Comparison of ENCODE assay signal across 11 cellular contexts in the genomic region with DNA sequence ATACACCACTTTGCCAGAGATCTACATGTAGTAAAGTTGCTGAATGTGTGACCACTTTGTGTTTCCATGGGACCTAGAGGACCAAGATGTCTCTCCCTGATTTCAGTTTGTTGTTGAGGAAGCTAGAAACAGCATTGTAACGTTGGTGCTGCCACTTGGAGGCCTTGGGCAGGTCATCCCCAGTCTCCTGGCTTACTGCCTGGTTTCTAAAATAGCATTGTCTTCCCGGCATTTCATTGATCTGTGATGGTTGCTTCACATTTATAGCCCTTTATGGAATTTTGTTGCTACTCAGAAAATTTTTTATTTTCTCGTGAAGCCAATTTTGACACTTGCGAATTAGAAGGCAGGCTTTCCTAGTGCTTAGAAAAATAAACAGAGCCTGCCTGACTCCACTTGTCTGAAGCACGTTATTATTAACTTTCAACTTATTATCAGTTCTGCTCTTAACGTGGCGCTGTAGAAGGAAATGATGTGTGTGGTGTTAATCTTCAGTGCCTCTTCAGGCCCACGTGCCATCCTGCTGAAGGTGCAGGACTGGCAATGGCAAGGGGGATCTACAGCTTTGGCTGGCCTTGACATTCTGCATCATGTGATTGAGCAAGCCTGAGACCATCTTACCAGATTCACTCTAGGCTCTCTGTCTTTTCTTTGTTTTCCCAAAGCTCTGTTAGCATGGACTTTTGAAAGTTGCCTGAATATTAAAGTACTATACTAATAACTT. TPM values are rescaled to one million over a fixed set of nuclear protein-coding genes. Genes with fewer than 3 reads are reported as not detected.
A peak's percentile ranks its signal among the peaks of the same experiment; 100 is the strongest.
DNase-seq lines count a peak whose midpoint lies in the region; ATAC-seq and TF ChIP-seq lines count a peak whose summit lies in the region.
"Had no signal": no experiment of that assay in that cellular context is flagged by ENCODE, and none has a peak within 500 bp of the region (broad histone marks: within the 10 kb centered on the region; RNA-seq: fewer than 3 reads in every experiment).

No MANE protein-coding gene starts in this region.

- peak in 1 of 12 donors; percentile 12 for TF ChIP-seq CTCF in heart left ventricle (IDR thresholded peaks at IDR 0.05)
- no peak for TF ChIP-seq CTCF in HFFc6 (IDR thresholded peaks at IDR 0.05)

- no peak for TF ChIP-seq POLR2A in heart left ventricle (IDR thresholded peaks at IDR 0.05)

- peak overlapping the region in 10 of 12 donors; percentile 10 to 91 (median 56) for H3K27ac ChIP-seq in heart left ventricle

- peak overlapping the region; percentile 2 for H3K27ac Mint-ChIP-seq in activated CD4-positive, alpha-beta memory T cell treated with anti-CD3 and anti-CD28 coated beads, Interleukin-2, amount 10 ng/mL, durations not matched to agents 7 days and 5 days
- H3K27ac Mint-ChIP-seq in HFFc6: no peak overlapping the region

- DNase-seq in EH (ENCODE audit: low read depth) (peak; percentile 29), heart left ventricle (peak in 1 of 5 donors; percentile 51), sciatic nerve (ENCODE audit: low spot score) (no peak), HFFc6 (no peak), RKO (ENCODE audit: low spot score) (no peak)
- DNase-seq in activated CD4-positive, alpha-beta memory T cell treated with anti-CD3 and anti-CD28 coated beads, Interleukin-2, amount 10 ng/mL, durations not matched to agents 7 days and 5 days: no peak
- DNase-seq: activated CD8-positive, alpha-beta memory T cell treated with anti-CD3 and anti-CD28 coated beads for 24 hours; NCI-H187 treated with DMSO at 0.1 percent for 48 hours had no signal

- no peak overlapping the region for H3K4me3 ChIP-seq in heart left ventricle

- H3K36me3 ChIP-seq in heart left ventricle: peaks cover 0 to 10% (median 0%) of the 10 kb centered on the region in 9 donors

- no peaks in the 10 kb centered on the region for H3K9me3 Mint-ChIP-seq in activated CD4-positive, alpha-beta memory T cell treated with anti-CD3 and anti-CD28 coated beads, Interleukin-2, amount 10 ng/mL, durations not matched to agents 7 days and 5 days
- no peaks in the 10 kb centered on the region for H3K9me3 Mint-ChIP-seq in HFFc6

- peaks cover 71% of the 10 kb centered on the region for H3K4me1 Mint-ChIP-seq in activated CD4-positive, alpha-beta memory T cell treated with anti-CD3 and anti-CD28 coated beads, Interleukin-2, amount 10 ng/mL, durations not matched to agents 7 days and 5 days
- H3K4me1 Mint-ChIP-seq in HFFc6 (ENCODE audit: low read depth): peaks cover 37% of the 10 kb centered on the region

- H3K4me3 Mint-ChIP-seq in activated CD4-positive, alpha-beta memory T cell treated with anti-CD3 and anti-CD28 coated beads, Interleukin-2, amount 10 ng/mL, durations not matched to agents 7 days and 5 days: no peak overlapping the region
- H3K4me3 Mint-ChIP-seq in HFFc6: no peak overlapping the region

- WGBS in heart left ventricle, 4 donors: 20 to 31% (median 27%) methylated on average over 8 of the region's 8 CpGs

- H3K27me3 Mint-ChIP-seq in activated CD4-positive, alpha-beta memory T cell treated with anti-CD3 and anti-CD28 coated beads, Interleukin-2, amount 10 ng/mL, durations not matched to agents 7 days and 5 days: no peaks in the 10 kb centered on the region
- no peaks in the 10 kb centered on the region; the same call in 1 of the 2 replicates for H3K27me3 Mint-ChIP-seq in HFFc6 (ENCODE audit: insufficient read depth)

- peak in 3 of 4 donors; percentile 16 to 32 (median 31) for ATAC-seq in heart left ventricle
- peak; percentile 25 for ATAC-seq in sciatic nerve
- ATAC-seq in HG03139 (IDR thresholded peaks at IDR 0.05; ENCODE audit: unreplicated experiment): no peak
- no peak for ATAC-seq in HG02884 (IDR thresholded peaks at IDR 0.05; ENCODE audit: unreplicated experiment)
- ATAC-seq: HCT116 had no signal

- intact Hi-C loops in heart left ventricle (cut with DNase I) (loop anchor here in 4 of 10 donors (5.0 to 10.0 kb wide), 3 partner anchors 57 to 62 kb away; partner anchors contain the start of gene INPP4A (in 2 of the 4)), sciatic nerve (cut with DNase I) (no loop called here)

- H3K36me3 Mint-ChIP-seq in activated CD4-positive, alpha-beta memory T cell treated with anti-CD3 and anti-CD28 coated beads, Interleukin-2, amount 10 ng/mL, durations not matched to agents 7 days and 5 days (ENCODE audit: low read depth): peaks cover 44% of the 10 kb centered on the region
- H3K36me3 Mint-ChIP-seq in HFFc6 (ENCODE audit: low read depth): no peaks in the 10 kb centered on the region

- H3K9me3 ChIP-seq in heart left ventricle: no peaks in the 10 kb centered on the region

- POLR2A ChIA-PET in activated CD4-positive, alpha-beta memory T cell treated with anti-CD3 and anti-CD28 coated beads, Interleukin-2, amount 10 ng/mL, durations not matched to agents 7 days and 5 days (lab: Charles Lee): interaction anchor here (0.7 to 2.0 kb wide), 9 partner anchors 9 to 65 kb away, joined by 3 to 9 read pairs (median 4); no protein-coding TSS in a partner anchor

- CTCF ChIA-PET in activated CD4-positive, alpha-beta memory T cell treated with anti-CD3 and anti-CD28 coated beads, Interleukin-2, amount 10 ng/mL, durations not matched to agents 7 days and 5 days (lab: Charles Lee): interaction anchor here (1.1 to 2.8 kb wide), 6 partner anchors 12 to 92 kb away, joined by 3 to 13 read pairs (median 6); no protein-coding TSS in a partner anchor

- H3K27me3 ChIP-seq in heart left ventricle: no peaks in the 10 kb centered on the region

- peaks cover 7 to 81% (median 66%) of the 10 kb centered on the region in 12 donors for H3K4me1 ChIP-seq in heart left ventricle

RNA-seq across cellular contexts. Expression of gene INPP4A, which starts 59.9 kb away (rescaled TPM):
- 100 to 1,000 TPM; 123 to 127 TPM for total RNA-seq in activated CD4-positive, alpha-beta memory T cell treated with anti-CD3 and anti-CD28 coated beads, Interleukin-2, amount 10 ng/mL, durations not matched to agents 7 days and 5 days
- total RNA-seq in heart left ventricle: 10 to 100 TPM; 15.2 to 30.5 (median 20.6) TPM
- 1 to 10 TPM; 5.1 to 8.7 TPM for polyA plus RNA-seq in heart left ventricle
- total RNA-seq in sciatic nerve: 29.8 TPM
- total RNA-seq in HFFc6 (2021; fragmentation: NEBNext Ultra II Directional; extraction: Animal tissue kit (Norgen Biotek cat#: 25700)): 10 to 100 TPM; 15.8 to 19.4 (median 18.2) TPM

Comparison
In these comparisons a context has a peak if more than half of its experiments do, and no peak if none do; other contexts are left out.
1. ATAC-seq: peak in heart left ventricle (3 of 4) and sciatic nerve (single experiment); none in HG03139 (single experiment) and HG02884 (single experiment).